In genomic region chr16:68506331-68507053, GRCh38 we compare ENCODE assay signal across 36 cellular contexts. TPM values are rescaled to one million over a fixed set of nuclear protein-coding genes. Genes with fewer than 3 reads are reported as not detected.
DNase-seq lines count a peak whose midpoint lies in the region; ATAC-seq, FAIRE-seq and TF ChIP-seq lines count a peak whose summit lies in the region.
"Had no signal": no experiment of that assay in that cellular context is flagged by ENCODE, and none has a peak within 500 bp of the region (broad histone marks: within the 10 kb centered on the region; RNA-seq: fewer than 3 reads in every experiment).

No MANE protein-coding gene starts in this region.

- H3K27ac ChIP-seq in lower lobe of right lung (no peak overlapping the region), HepG2 (ENCODE audit: extremely low read length, insufficient read depth, low read length) (no peak overlapping the region)
- H3K27ac ChIP-seq: esophagus squamous epithelium, foreskin keratinocyte, heart right ventricle, parathyroid adenoma, right atrium auricular region, stomach, thyroid gland, vagina had no signal

- peak; percentile 52 for DNase-seq in GM03348 (ENCODE audit: low spot score)
- no peak for DNase-seq in T-helper 17 cell
- peak; percentile 4 for DNase-seq in lower lobe of right lung
- peak; percentile 36 for DNase-seq in urothelium cell line (ENCODE audit: low spot score)
- no peak for DNase-seq in HepG2 (ENCODE audit: low spot score)
- DNase-seq in germinal center (ENCODE audit: low spot score): no peak
- DNase-seq: activated CD4-positive, alpha-beta T cell treated with anti-CD3 and anti-CD28 coated beads, Interleukin-2, amount 10 ng/mL, durations not matched to agents 7 days and 5 days; activated gamma-delta T cell treated with Interleukin-2 at 50 U/mL for 16 hours; activated T-cell treated with anti-CD3 and anti-CD28 coated beads, Interleukin-2, amount 50 U/mL, for 48 hours; Calu3; DMS79; esophagus squamous epithelium; foreskin keratinocyte; H7; heart right ventricle; Karpas-422; left cardiac atrium; mammary epithelial cell; NCI-H1417 treated with DMSO at 0.1 percent for 48 hours; NCI-H2029 treated with DMSO at 0.1 percent for 48 hours; NCI-H526; PC-3; stimulated activated CD4-positive, alpha-beta T cell treated with anti-CD3 and anti-CD28 coated beads, Interleukin-1b, Interleukin-23, amount 100 ng/mL, for 48 hours; stimulated activated CD8-positive, alpha-beta memory T cell treated with anti-CD3 and anti-CD28 coated beads, Interleukin-4, amount 100 ng/mL, for 48 hours; stomach; T-helper 1 cell; thyroid gland had no signal

- H3K27me3 Mint-ChIP-seq in T-helper 17 cell: peaks cover 22% of the 10 kb centered on the region

- no peak overlapping the region for H3K9ac ChIP-seq in HepG2 (ENCODE audit: insufficient read depth, low read depth, low read length)
- H3K9ac ChIP-seq: parathyroid adenoma had no signal

- no TSS peak for BruUV-seq in HepG2 (replicated peaks; lab: Mats Ljungman, UMichigan)

- no peak overlapping the region for H3K4me2 ChIP-seq in HepG2 (ENCODE audit: low read depth, low read length)

- TF ChIP-seq CTCF in lower lobe of right lung (IDR thresholded peaks at IDR 0.05): no peak
- no peak for TF ChIP-seq CTCF in HepG2 (CRISPR knock-in tag; IDR thresholded peaks at IDR 0.05)

- ATAC-seq in T-helper 17 cell: no peak
- no peak for ATAC-seq in lower lobe of right lung
- no peak for ATAC-seq in HepG2
- ATAC-seq in HG03520 (IDR thresholded peaks at IDR 0.05; ENCODE audit: unreplicated experiment): no peak
- ATAC-seq: foreskin keratinocyte, heart right ventricle, left cardiac atrium, PC-3, WTC11 had no signal

- no peaks in the 10 kb centered on the region for H3K36me3 ChIP-seq in lower lobe of right lung
- no peaks in the 10 kb centered on the region for H3K36me3 ChIP-seq in HepG2 (replicated peaks in 1 of 2; ENCODE audit: control insufficient read depth in 1 of 2, insufficient read depth in 2 of 2, low read length in 2 of 2)
- H3K36me3 ChIP-seq: esophagus squamous epithelium, heart right ventricle, right atrium auricular region, stomach, thyroid gland, vagina had no signal

- 12% methylated on average over 10 of the region's 10 CpGs for WGBS in HepG2 (ENCODE audit: low lambda C conversion rate)

- H3K9me3 ChIP-seq in T-helper 17 cell (ENCODE audit: control insufficient read depth, low read length, poor library complexity, severe bottlenecking) (no peaks in the 10 kb centered on the region), lower lobe of right lung (no peaks in the 10 kb centered on the region), HepG2 (ENCODE audit: low read length) (no peaks in the 10 kb centered on the region)
- H3K9me3 ChIP-seq: esophagus squamous epithelium, heart right ventricle, right atrium auricular region, stomach, thyroid gland, vagina had no signal

- H2AFZ ChIP-seq in HepG2 (ENCODE audit: low read length): no peak overlapping the region
- H2AFZ ChIP-seq: parathyroid adenoma had no signal

- H3K4me1 ChIP-seq in lower lobe of right lung: peaks cover 14% of the 10 kb centered on the region
- peaks cover 17% of the 10 kb centered on the region for H3K4me1 ChIP-seq in HepG2 (ENCODE audit: insufficient read depth, low read length)
- H3K4me1 ChIP-seq: foreskin keratinocyte, parathyroid adenoma, thyroid gland had no signal

- no peak for TF ChIP-seq RAD21 in HepG2 (CRISPR knock-in tag; IDR thresholded peaks at IDR 0.05)

- in situ Hi-C loops in HepG2 (cut with HindIII; ENCODE audit: extremely low pct_ligation_motif_present, low pct_unique_long_range_greater_than_20kb): no loop called here

- CTCF ChIA-PET in HepG2 (lab: Yijun Ruan, JAX; ENCODE audit: low intra/inter-chr PET ratio, low total read pairs): no interaction called here

- FAIRE-seq in urothelium cell line (lab: Jason Lieb, UNC) (no peak), HepG2 (lab: Jason Lieb, UNC) (no peak)
- FAIRE-seq: GM18507 had no signal

- POLR2A ChIA-PET in HepG2 (lab: Yijun Ruan, JAX): no interaction called here

- H3K4me1 Mint-ChIP-seq in T-helper 17 cell: no peaks in the 10 kb centered on the region
- H3K4me1 Mint-ChIP-seq: central memory CD8-positive, alpha-beta T cell; nephron had no signal

- H3K79me2 ChIP-seq in HepG2 (ENCODE audit: insufficient read depth, low read length): no peaks in the 10 kb centered on the region
- H3K79me2 ChIP-seq: parathyroid adenoma had no signal

- intact Hi-C loops in lower lobe of right lung (cut with DNase I): no loop called here
- intact Hi-C loops in HepG2 (cut with micrococcal nuclease; ENCODE audit: unreplicated experiment): no loop called here

- no peaks in the 10 kb centered on the region for H4K20me1 ChIP-seq in HepG2 (ENCODE audit: insufficient read depth, low read length)

- TF ChIP-seq EP300 in HepG2 (IDR thresholded peaks at IDR 0.05; ENCODE audit: low read depth in 2 of 2, low read length in 2 of 2) (no peak), HepG2 (CRISPR knock-in tag; IDR thresholded peaks at IDR 0.05; ENCODE audit: borderline replicate concordance) (no peak)

- H3K27me3 ChIP-seq in lower lobe of right lung (ENCODE audit: low read depth) (no peaks in the 10 kb centered on the region), HepG2 (ENCODE audit: control insufficient read depth in 1 of 2, insufficient read depth in 2 of 2, low read length in 2 of 2) (peaks cover 2 to 59% of the 10 kb centered on the region in 2 experiments; a peak in 3 of 5 replicates)
- H3K27me3 ChIP-seq: right atrium auricular region, thyroid gland, vagina had no signal

- no peak overlapping the region for H3K4me3 ChIP-seq in lower lobe of right lung
- no peak overlapping the region for H3K4me3 ChIP-seq in HepG2 (replicated peaks in 1 of 3; ENCODE audit: insufficient read depth in 1 of 3, low read depth in 2 of 3, low read length in 3 of 3)
- H3K4me3 ChIP-seq: esophagus squamous epithelium, heart right ventricle, right atrium auricular region, stomach, thyroid gland, vagina had no signal

- peak overlapping the region; percentile 14 for H3K27ac Mint-ChIP-seq in T-helper 17 cell
- H3K27ac Mint-ChIP-seq: activated CD4-positive, alpha-beta T cell treated with anti-CD3 and anti-CD28 coated beads, Interleukin-2, amount 10 ng/mL, durations not matched to agents 7 days and 5 days; nephron; WTC11 had no signal

- no peaks in the 10 kb centered on the region for H3K36me3 Mint-ChIP-seq in T-helper 17 cell (ENCODE audit: low read depth)
- H3K36me3 Mint-ChIP-seq: CD14-positive monocyte, WTC11 had no signal

- H3K4me3 Mint-ChIP-seq in T-helper 17 cell: no peak overlapping the region
- H3K4me3 Mint-ChIP-seq: activated CD4-positive, alpha-beta T cell treated with anti-CD3 and anti-CD28 coated beads, Interleukin-2, amount 10 ng/mL, durations not matched to agents 7 days and 5 days; CD14-positive monocyte; central memory CD8-positive, alpha-beta T cell; nephron; WTC11 had no signal

- no peak for TF ChIP-seq POLR2A in HepG2 (IDR thresholded peaks at IDR 0.05; ENCODE audit: insufficient read depth in 1 of 2, low read depth in 2 of 2, low read length in 2 of 2)

RNA-seq across cellular contexts. Expression of gene ZFP90, which starts 32.6 kb away (rescaled TPM):
- 10 to 100 TPM; 20.7 to 21.3 TPM for total RNA-seq in T-helper 17 cell
- 25.7 TPM for total RNA-seq in lower lobe of right lung
- 17.6 and 21.9 TPM in 2 replicates for total RNA-seq in HepG2 (2016; rRNA removed; fragmentation: Illumina TruSeq; extraction: Trizol)
- total RNA-seq in HepG2 (2016; cell fraction: cytosol; rRNA removed; fragmentation: Illumina TruSeq; extraction: Trizol; ENCODE audit: low read depth): 5.3 and 6.1 TPM in 2 replicates
- total RNA-seq in HepG2 (2016; cell fraction: insoluble cytoplasmic fraction; rRNA removed; fragmentation: Illumina TruSeq; extraction: Trizol): 16.8 and 19.8 TPM in 2 replicates
- 12.0 and 12.6 TPM in 2 replicates for total RNA-seq in HepG2 (2016; cell fraction: membrane; rRNA removed; fragmentation: Illumina TruSeq; extraction: Trizol)
- total RNA-seq in HepG2 (2016; cell fraction: nucleus; rRNA removed; fragmentation: Illumina TruSeq; extraction: Trizol): 16.4 and 21.3 TPM in 2 replicates
- polyA plus RNA-seq in HepG2 (2011; rRNA removed): 17.6 and 18.9 TPM in 2 replicates
- 8.1 and 9.3 TPM in 2 replicates for polyA plus RNA-seq in HepG2 (2011; cell fraction: cytosol; rRNA removed)
- 36.1 and 55.4 TPM in 2 replicates for polyA plus RNA-seq in HepG2 (2011; cell fraction: nucleus; rRNA removed)
- polyA plus RNA-seq in HepG2 (2012): 12.8 and 14.6 TPM in 2 replicates
- polyA plus RNA-seq in HepG2 (2016; cell fraction: cytosol; fragmentation: Illumina TruSeq; extraction: Trizol; ENCODE audit: low read depth): 4.5 and 5.6 TPM in 2 replicates
- polyA plus RNA-seq in HepG2 (2016; cell fraction: insoluble cytoplasmic fraction; fragmentation: Illumina TruSeq; extraction: Trizol; ENCODE audit: low read depth): 14.3 and 14.6 TPM in 2 replicates
- 6.2 and 9.0 TPM in 2 replicates for polyA plus RNA-seq in HepG2 (2016; cell fraction: membrane; fragmentation: Illumina TruSeq; extraction: Trizol; ENCODE audit: low read depth)
- polyA plus RNA-seq in HepG2 (2016; cell fraction: nucleus; fragmentation: Illumina TruSeq; extraction: Trizol; ENCODE audit: insufficient read depth, low read depth): 27.9 and 29.5 TPM in 2 replicates
- polyA minus RNA-seq in HepG2 (2011; rRNA and poly(A)+ RNA removed; ENCODE audit: low replicate concordance): 0.58 and 14.8 TPM in 2 replicates
- 13.7 and 13.9 TPM in 2 replicates for polyA minus RNA-seq in HepG2 (2011; cell fraction: cytosol; rRNA and poly(A)+ RNA removed)
- 28.3 and 40.0 TPM in 2 replicates for polyA minus RNA-seq in HepG2 (2011; cell fraction: nucleus; rRNA and poly(A)+ RNA removed)

RNA-seq across cellular contexts. Expression of gene SMPD3, which starts 58.2 kb away (rescaled TPM):
- total RNA-seq in T-helper 17 cell (under 1 TPM; 0.70 to 0.99 TPM), lower lobe of right lung (3.6 TPM), HepG2 (2016; rRNA removed; fragmentation: Illumina TruSeq; extraction: Trizol) (0.07 TPM in 1 of 2 replicates, not detected in the other)
- total RNA-seq in HepG2 (2016; cell fraction: cytosol; rRNA removed; fragmentation: Illumina TruSeq; extraction: Trizol; ENCODE audit: low read depth): not detected in 2 replicates
- 0.06 TPM in 1 of 2 replicates, not detected in the other for total RNA-seq in HepG2 (2016; cell fraction: insoluble cytoplasmic fraction; rRNA removed; fragmentation: Illumina TruSeq; extraction: Trizol)
- not detected in 2 replicates for total RNA-seq in HepG2 (2016; cell fraction: membrane; rRNA removed; fragmentation: Illumina TruSeq; extraction: Trizol)
- not detected in 2 replicates for total RNA-seq in HepG2 (2016; cell fraction: nucleus; rRNA removed; fragmentation: Illumina TruSeq; extraction: Trizol)
- polyA plus RNA-seq in HepG2 (2011; rRNA removed): 0.13 and 0.32 TPM in 2 replicates
- polyA plus RNA-seq in HepG2 (2011; cell fraction: cytosol; rRNA removed): 0.06 and 0.38 TPM in 2 replicates
- 0.51 and 0.87 TPM in 2 replicates for polyA plus RNA-seq in HepG2 (2011; cell fraction: nucleus; rRNA removed)
- polyA plus RNA-seq in HepG2 (2012): 1.2 and 1.3 TPM in 2 replicates
- not detected in 2 replicates for polyA plus RNA-seq in HepG2 (2016; cell fraction: cytosol; fragmentation: Illumina TruSeq; extraction: Trizol; ENCODE audit: low read depth)
- polyA plus RNA-seq in HepG2 (2016; cell fraction: insoluble cytoplasmic fraction; fragmentation: Illumina TruSeq; extraction: Trizol; ENCODE audit: low read depth): not detected in 2 replicates
- not detected in 2 replicates for polyA plus RNA-seq in HepG2 (2016; cell fraction: membrane; fragmentation: Illumina TruSeq; extraction: Trizol; ENCODE audit: low read depth)
- polyA plus RNA-seq in HepG2 (2016; cell fraction: nucleus; fragmentation: Illumina TruSeq; extraction: Trizol; ENCODE audit: insufficient read depth, low read depth): 0.40 TPM in 1 of 2 replicates, not detected in the other
- polyA minus RNA-seq in HepG2 (2011; rRNA and poly(A)+ RNA removed; ENCODE audit: low replicate concordance): 0.24 TPM in 1 of 2 replicates, not detected in the other
- 1.2 TPM in 1 of 2 replicates, not detected in the other for polyA minus RNA-seq in HepG2 (2011; cell fraction: cytosol; rRNA and poly(A)+ RNA removed)
- 0.52 TPM in 1 of 2 replicates, not detected in the other for polyA minus RNA-seq in HepG2 (2011; cell fraction: nucleus; rRNA and poly(A)+ RNA removed)
- total RNA-seq: mammary epithelial cell, PC-3 had no signal
- polyA plus RNA-seq: mammary epithelial cell had no signal

Comparison
In these comparisons a context has a peak if more than half of its experiments do, and no peak if none do; other contexts are left out.
1. DNase-seq: peak in GM03348 (single experiment), lower lobe of right lung (single experiment) and urothelium cell line (single experiment); none in T-helper 17 cell (0 of 3), HepG2 (single experiment) and germinal center (single experiment).